11 cellular contexts compared by ENCODE assay signal in genomic region chr7:4633012-4633411, GRCh38. TPM values are rescaled to one million over a fixed set of nuclear protein-coding genes. Genes with fewer than 3 reads are reported as not detected.
DNase-seq lines count a peak whose midpoint lies in the region; ATAC-seq and TF ChIP-seq lines count a peak whose summit lies in the region.
"Had no signal": no experiment of that assay in that cellular context is flagged by ENCODE, and none has a peak within 500 bp of the region (broad histone marks: within the 10 kb centered on the region; RNA-seq: fewer than 3 reads in every experiment).

No MANE protein-coding gene starts in this region.

- no peak overlapping the region for H3K9ac ChIP-seq in SK-N-SH

- no peaks in the 10 kb centered on the region for H3K9me2 ChIP-seq in SK-N-SH

- H3K4me1 ChIP-seq in SK-N-SH (ENCODE audit: control insufficient read depth in 1 of 2, insufficient read depth in 2 of 2, low read depth in 1 of 2, low read length in 1 of 2): peaks cover 0 to 5% of the 10 kb centered on the region in 2 experiments; a peak in 1 of 4 replicates

- no peaks in the 10 kb centered on the region for H4K20me1 ChIP-seq in SK-N-SH (ENCODE audit: insufficient read depth)

- TF ChIP-seq CTCF in SK-N-SH (IDR thresholded peaks at IDR 0.05) (peak; percentile 31), fibroblast of villous mesenchyme (IDR thresholded peaks at IDR 0.05; ENCODE audit: insufficient read depth, low read depth, low read length) (no peak)

- DNase-seq in DMS 273 (lab: John Stamatoyannopoulos, UW; ENCODE audit: unreplicated experiment) (peak; percentile 30), DMS 273 treated with DMSO at 0.1 percent for 48 hours (lab: John Stamatoyannopoulos, UW) (no peak), GDM1 (lab: John Stamatoyannopoulos, UW) (peak; percentile 43), SK-N-SH (no peak), fibroblast of villous mesenchyme (ENCODE audit: low read depth) (peak; percentile 68), NCI-H748 (lab: John Stamatoyannopoulos, UW; ENCODE audit: unreplicated experiment) (no peak)
- no peak for DNase-seq in activated CD8-positive, alpha-beta memory T cell treated with anti-CD3 and anti-CD28 coated beads for 24 hours
- DNase-seq: anterior cingulate cortex, glutamatergic neuron had no signal

- WGBS in SK-N-SH (ENCODE audit: low lambda C conversion rate): 92% methylated on average over 2 of the region's 3 CpGs

- no peak overlapping the region for H3K4me2 ChIP-seq in SK-N-SH

- H3K27me3 ChIP-seq in SK-N-SH (ENCODE audit: insufficient read depth): no peaks in the 10 kb centered on the region

- no peak overlapping the region for H2AFZ ChIP-seq in SK-N-SH (ENCODE audit: low read depth)

- ATAC-seq in HG02798 (IDR thresholded peaks at IDR 0.05; ENCODE audit: poor library complexity, unreplicated experiment): no peak
- ATAC-seq: sciatic nerve had no signal

- no peak for TF ChIP-seq EP300 in SK-N-SH (IDR thresholded peaks at IDR 0.05; ENCODE audit: borderline replicate concordance in 1 of 2, low read depth in 1 of 2, low read length in 1 of 2)

- H3K4me3 ChIP-seq in SK-N-SH (ENCODE audit: low read depth in 2 of 2, low read length in 1 of 2) (no peak overlapping the region), fibroblast of villous mesenchyme (ENCODE audit: low read depth, low read length) (no peak overlapping the region)

- TF ChIP-seq RAD21 in SK-N-SH (IDR thresholded peaks at IDR 0.05; ENCODE audit: low read length): peak; percentile 21; the same call in 1 of the 2 replicates

- H3K27ac ChIP-seq in SK-N-SH (ENCODE audit: low read depth in 2 of 2, low read length in 1 of 2): no peak overlapping the region

- no peaks in the 10 kb centered on the region for H3K9me3 ChIP-seq in SK-N-SH

- CTCF ChIA-PET in SK-N-SH (lab: Yijun Ruan, JAX): interaction anchor here (0.9 to 4.3 kb wide), 12 partner anchors 8 to 1962 kb away, joined by 3 to 44 read pairs (median 5); no protein-coding TSS in a partner anchor

- H3K79me2 ChIP-seq in SK-N-SH (ENCODE audit: insufficient read depth): no peaks in the 10 kb centered on the region

- H3F3A ChIP-seq in SK-N-SH (replicated peaks; ENCODE audit: insufficient read depth): no peaks in the 10 kb centered on the region

- H3K36me3 ChIP-seq in SK-N-SH (replicated peaks in 1 of 2; ENCODE audit: control insufficient read depth in 1 of 2, insufficient read depth in 2 of 2, low read length in 1 of 2): no peaks in the 10 kb centered on the region

- POLR2A ChIA-PET in SK-N-SH (lab: Yijun Ruan, JAX): interaction anchor here (0.7 to 0.9 kb wide), 2 partner anchors 9 to 13 kb away, joined by 3 read pairs; no protein-coding TSS in a partner anchor

TF ChIP-seq in SK-N-SH, 30 proteins besides CTCF, POLR2A, EP300 and RAD21:
- no peak for TF ChIP-seq ELF1 (IDR thresholded peaks at IDR 0.05)
- TF ChIP-seq NRF1 (IDR thresholded peaks at IDR 0.05; ENCODE audit: low read depth, low read length): no peak
- no peak for TF ChIP-seq RCOR1 (IDR thresholded peaks at IDR 0.05; ENCODE audit: low read length)
- no peak for TF ChIP-seq EZH2phosphoT487 (IDR thresholded peaks at IDR 0.05; ENCODE audit: borderline replicate concordance, low read depth)
- TF ChIP-seq YY1 (IDR thresholded peaks at IDR 0.05; ENCODE audit: low read depth): no peak
- TF ChIP-seq TCF12 (IDR thresholded peaks at IDR 0.05): peak; percentile 40
- TF ChIP-seq TAF1 (IDR thresholded peaks at IDR 0.05; ENCODE audit: borderline replicate concordance, low read depth, low read length): no peak
- no peak for TF ChIP-seq RXRA (IDR thresholded peaks at IDR 0.05; ENCODE audit: borderline replicate concordance, low read depth)
- no peak for TF ChIP-seq IRF3 (IDR thresholded peaks at IDR 0.05; ENCODE audit: low read depth, low read length)
- TF ChIP-seq FOXM1 (IDR thresholded peaks at IDR 0.05; ENCODE audit: low read depth): no peak
- TF ChIP-seq JUND (IDR thresholded peaks at IDR 0.05): peak; percentile 54; the same call in 1 of the 2 replicates
- TF ChIP-seq ZBTB33 (IDR thresholded peaks at IDR 0.05; ENCODE audit: borderline replicate concordance, low read depth): no peak
- no peak for TF ChIP-seq SIN3A (IDR thresholded peaks at IDR 0.05; ENCODE audit: borderline replicate concordance, low read depth, low read length)
- peak; percentile 75; the same call in 1 of the 2 replicates for TF ChIP-seq FOSL2 (IDR thresholded peaks at IDR 0.05; ENCODE audit: borderline replicate concordance, low read depth)
- no peak for TF ChIP-seq USF1 (IDR thresholded peaks at IDR 0.05; ENCODE audit: borderline replicate concordance, low read depth)
- no peak for TF ChIP-seq FOXJ3 (CRISPR knock-in tag; IDR thresholded peaks at IDR 0.05)

RNA-seq across cellular contexts. Expression of gene FOXK1, which starts 49.1 kb away (rescaled TPM):
- 3.0 and 4.7 TPM in 2 replicates for polyA plus RNA-seq in SK-N-SH (2012; rRNA removed)
- polyA plus RNA-seq in SK-N-SH (2012; cell fraction: cytosol; rRNA removed): 2.1 and 3.0 TPM in 2 replicates
- 11.3 and 15.1 TPM in 2 replicates for polyA plus RNA-seq in SK-N-SH (2012; cell fraction: nucleus; rRNA removed)
- 30.6 and 32.8 TPM in 2 replicates for total RNA-seq in fibroblast of villous mesenchyme

Comparison
In these comparisons a context has a peak if more than half of its experiments do, and no peak if none do; other contexts are left out.
1. DNase-seq: peak in DMS 273 (single experiment), GDM1 (single experiment) and fibroblast of villous mesenchyme (single experiment); none in DMS 273 treated with DMSO at 0.1 percent for 48 hours (single experiment), SK-N-SH (single experiment), NCI-H748 (single experiment) and activated CD8-positive, alpha-beta memory T cell treated with anti-CD3 and anti-CD28 coated beads for 24 hours (single experiment).